29 cellular contexts compared by ENCODE assay signal in the genomic region with DNA sequence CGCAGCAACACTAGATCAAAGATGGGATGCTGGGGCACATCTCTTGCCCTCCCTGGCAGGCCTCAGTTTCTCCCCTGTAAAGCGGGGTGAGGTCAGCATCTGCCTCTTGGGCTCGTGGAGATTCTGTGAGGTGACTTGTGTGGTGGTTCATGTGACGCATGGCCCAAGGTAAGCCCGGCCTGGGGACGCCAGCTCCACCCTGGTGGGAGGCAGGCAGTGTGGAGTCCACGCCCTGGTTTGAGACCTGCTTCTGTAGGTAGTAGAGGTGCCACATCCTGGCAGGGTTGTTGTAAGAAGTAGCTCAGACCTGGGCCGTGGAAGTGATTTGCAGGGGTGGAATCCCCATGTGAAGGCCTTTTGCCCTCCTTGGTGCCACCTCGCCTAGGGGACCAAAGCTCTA.
DNase-seq lines count a peak whose midpoint lies in the region; ATAC-seq and TF ChIP-seq lines count a peak whose summit lies in the region.
"Had no signal": no experiment of that assay in that cellular context is flagged by ENCODE, and none has a peak within 500 bp of the region (broad histone marks: within the 10 kb centered on the region; RNA-seq: fewer than 3 reads in every experiment).

No MANE protein-coding gene starts in this region.

- H3K27ac Mint-ChIP-seq in chondrocyte (ENCODE audit: unreplicated experiment) (peak overlapping the region; percentile 36), neural crest cell (ENCODE audit: unreplicated experiment) (peak overlapping the region; percentile 62), glutamatergic neuron (ENCODE audit: unreplicated experiment) (no peak overlapping the region)
- H3K27ac Mint-ChIP-seq: activated T-helper 2 cell treated with anti-CD3 and anti-CD28 coated beads, Interferon-gamma antibody, Interleukin-2, Interleukin-4, amounts not matched to agents 10 μg/mL and 5 μg/mL and 100 μg/mL, durations not matched to agents 14 hours and 24 hours and 36 hours; CD8-positive, alpha-beta T cell; T-cell had no signal

- DNase-seq in NT2/D1 (ENCODE audit: low read depth, low spot score) (no peak), chondrocyte (ENCODE audit: low spot score) (no peak), neural crest cell (ENCODE audit: low read depth, low spot score) (no peak), thoracic aorta (ENCODE audit: low spot score) (no peak), SIG-M5 (lab: John Stamatoyannopoulos, UW) (no peak), glutamatergic neuron (no peak)
- DNase-seq: activated CD4-positive, alpha-beta T cell treated with anti-CD3 and anti-CD28 coated beads for 48 hours; activated CD8-positive, alpha-beta memory T cell treated with anti-CD3 and anti-CD28 coated beads for 24 hours; activated naive CD4-positive, alpha-beta T cell treated with anti-CD3 and anti-CD28 coated beads, Interleukin-2, amount 50 U/mL, for 16 hours; activated T-cell treated with anti-CD3 and anti-CD28 coated beads for 4 hours; amniotic stem cell; BE2C; colonic mucosa; erythroblast; foreskin fibroblast; NCI-H1092; NCI-H1694; NCI-H446 treated with DMSO at 0.1 percent for 48 hours; NCI-H82; RPMI8226; stimulated activated CD4-positive, alpha-beta T cell treated with anti-CD3 and anti-CD28 coated beads, Interleukin-15, amount 100 ng/mL, for 24 hours; stimulated activated CD4-positive, alpha-beta T cell treated with anti-CD3 and anti-CD28 coated beads, Interleukin-4, amount 100 ng/mL, for 4 hours; T-cell; WERI-Rb-1 had no signal

- peak overlapping the region; percentile 83 to 94 for H3K27ac ChIP-seq in thoracic aorta
- H3K27ac ChIP-seq: colonic mucosa, neutrophil, WERI-Rb-1 had no signal

- H3K27me3 Mint-ChIP-seq in chondrocyte (ENCODE audit: low read depth) (no peaks in the 10 kb centered on the region), neural crest cell (ENCODE audit: low read depth) (no peaks in the 10 kb centered on the region), glutamatergic neuron (ENCODE audit: unreplicated experiment) (peaks cover 1% of the 10 kb centered on the region)

- peaks cover 1% of the 10 kb centered on the region for H3K36me3 Mint-ChIP-seq in chondrocyte (ENCODE audit: low read depth)
- no peaks in the 10 kb centered on the region for H3K36me3 Mint-ChIP-seq in neural crest cell (ENCODE audit: low read depth)
- no peaks in the 10 kb centered on the region for H3K36me3 Mint-ChIP-seq in glutamatergic neuron (ENCODE audit: unreplicated experiment)
- H3K36me3 Mint-ChIP-seq: CD8-positive, alpha-beta T cell; T-cell had no signal

- H3K36me3 ChIP-seq in NT2/D1 (ENCODE audit: insufficient read depth, insufficient read length, low read length) (peaks cover 60% of the 10 kb centered on the region), thoracic aorta (peaks cover 5% of the 10 kb centered on the region)
- H3K36me3 ChIP-seq: BE2C, colonic mucosa, neutrophil had no signal

- H3K9ac ChIP-seq in NT2/D1 (ENCODE audit: insufficient read length, low read depth), result peak overlapping the region; percentile 3

- H3K9me3 Mint-ChIP-seq in chondrocyte (ENCODE audit: low read depth) (no peaks in the 10 kb centered on the region), neural crest cell (no peaks in the 10 kb centered on the region), glutamatergic neuron (ENCODE audit: unreplicated experiment) (peaks cover 4% of the 10 kb centered on the region)
- H3K9me3 Mint-ChIP-seq: activated T-helper 2 cell treated with anti-CD3 and anti-CD28 coated beads, Interferon-gamma antibody, Interleukin-2, Interleukin-4, amounts not matched to agents 10 μg/mL and 5 μg/mL and 100 μg/mL, durations not matched to agents 14 hours and 24 hours and 36 hours; CD8-positive, alpha-beta T cell; T-cell had no signal

- H3K9me3 ChIP-seq in NT2/D1 (ENCODE audit: insufficient read depth, low read length), result no peaks in the 10 kb centered on the region
- H3K9me3 ChIP-seq in thoracic aorta, result no peaks in the 10 kb centered on the region
- H3K9me3 ChIP-seq: BE2C, colonic mucosa, neutrophil had no signal

- peaks cover 42% of the 10 kb centered on the region for H3K4me1 Mint-ChIP-seq in chondrocyte (ENCODE audit: low read depth)
- peaks cover 45% of the 10 kb centered on the region for H3K4me1 Mint-ChIP-seq in neural crest cell
- peaks cover 7% of the 10 kb centered on the region for H3K4me1 Mint-ChIP-seq in glutamatergic neuron (ENCODE audit: low read depth, unreplicated experiment)

- H3K4me3 Mint-ChIP-seq in chondrocyte (ENCODE audit: unreplicated experiment) (no peak overlapping the region), neural crest cell (no peak overlapping the region), glutamatergic neuron (ENCODE audit: unreplicated experiment) (no peak overlapping the region)
- H3K4me3 Mint-ChIP-seq: CD8-positive, alpha-beta T cell; T-cell had no signal

- TF ChIP-seq CTCF in chondrocyte (IDR thresholded peaks at IDR 0.05) (no peak), neural crest cell (conservative IDR thresholded peaks at IDR 0.05) (no peak), thoracic aorta (IDR thresholded peaks at IDR 0.05) (no peak), glutamatergic neuron (IDR thresholded peaks at IDR 0.05; ENCODE audit: partially characterized antibody, unreplicated experiment) (no peak)

- no peak overlapping the region for H3K4me3 ChIP-seq in NT2/D1 (ENCODE audit: insufficient read length, low read depth)
- H3K4me3 ChIP-seq in thoracic aorta, result no peak overlapping the region
- H3K4me3 ChIP-seq: colonic mucosa had no signal

- H3K4me1 ChIP-seq in NT2/D1 (ENCODE audit: insufficient read depth, insufficient read length) (peaks cover 33% of the 10 kb centered on the region), thoracic aorta (ENCODE audit: control insufficient read depth in 1 of 2, low read depth in 2 of 2) (peaks cover 74 to 99% of the 10 kb centered on the region in 2 donors)
- H3K4me1 ChIP-seq: colonic mucosa had no signal

- H3K27me3 ChIP-seq in NT2/D1 (ENCODE audit: insufficient read depth, insufficient read length) (no peaks in the 10 kb centered on the region), thoracic aorta (replicated peaks; ENCODE audit: insufficient read depth) (no peaks in the 10 kb centered on the region)
- H3K27me3 ChIP-seq: BE2C, colonic mucosa, neutrophil had no signal

- ATAC-seq in thoracic aorta (ENCODE audit: insufficient number of reproducible peaks, low FRiP score, low read depth) (no peak), HG03280 (IDR thresholded peaks at IDR 0.05; ENCODE audit: unreplicated experiment) (no peak)
- ATAC-seq: CD8-positive, alpha-beta T cell; left lobe of liver; T-cell had no signal
